Comparison of ENCODE assay signal across 1 cellular context in the genomic region with DNA sequence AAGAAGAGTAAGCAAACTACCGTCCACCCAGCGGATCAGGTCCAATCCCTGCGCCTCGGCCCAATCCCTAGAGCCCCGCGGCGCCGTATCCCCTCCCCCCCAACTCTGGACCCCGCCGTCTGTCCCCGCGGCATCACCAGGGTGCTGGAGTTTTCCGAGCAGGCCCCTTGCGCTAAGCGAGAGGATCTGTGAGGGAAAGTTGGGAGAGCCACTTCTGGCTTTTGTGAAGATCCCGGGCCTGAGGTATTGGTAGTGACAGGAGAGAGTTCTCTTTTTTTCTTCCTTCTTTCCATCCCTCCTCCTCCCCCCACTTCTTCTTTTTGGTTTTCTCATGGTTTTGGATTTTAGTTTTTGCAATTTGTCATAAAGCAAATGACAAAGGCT.
TF ChIP-seq lines count a peak whose summit lies in the region.

No MANE protein-coding gene starts in this region.

TF ChIP-seq in K562, 482 proteins besides CTCF, POLR2A, EP300 and RAD21:
- no peak for TF ChIP-seq JUND (IDR thresholded peaks at IDR 0.05; ENCODE audit: borderline replicate concordance, low read depth, low read length)
- no peak for TF ChIP-seq JUND (tag; IDR thresholded peaks at IDR 0.05; ENCODE audit: borderline replicate concordance, low read depth, low read length)
- TF ChIP-seq SPI1 (IDR thresholded peaks at IDR 0.05; ENCODE audit: borderline replicate concordance, low read depth, low read length) = peak; percentile 25; the same call in 1 of the 2 replicates
